8 cellular contexts compared by ENCODE assay signal in genomic region chr10:3484306-3485187, GRCh38.
DNase-seq lines count a peak whose midpoint lies in the region; ATAC-seq, FAIRE-seq and TF ChIP-seq lines count a peak whose summit lies in the region.

No MANE protein-coding gene starts in this region.

- no peak overlapping the region for H3K4me2 ChIP-seq in SK-N-SH

- POLR2A ChIA-PET in SK-N-SH (lab: Yijun Ruan, JAX), result no interaction called here

- ATAC-seq in GM21619 (IDR thresholded peaks at IDR 0.05; ENCODE audit: unreplicated experiment), result peak; percentile 78
- peak; percentile 16 to 28 for ATAC-seq in left cardiac atrium

- H3K9me2 ChIP-seq in SK-N-SH, result no peaks in the 10 kb centered on the region

- H3K4me1 Mint-ChIP-seq in activated naive CD4-positive, alpha-beta T cell treated with anti-CD3 and anti-CD28 coated beads for 36 hours (ENCODE audit: low read depth), result peaks cover 26% of the 10 kb centered on the region

- H3K79me2 ChIP-seq in SK-N-SH (ENCODE audit: insufficient read depth), result no peaks in the 10 kb centered on the region

- CTCF ChIA-PET in SK-N-SH (lab: Yijun Ruan, JAX), result no interaction called here
- CTCF ChIA-PET in activated naive CD4-positive, alpha-beta T cell treated with anti-CD3 and anti-CD28 coated beads for 36 hours (lab: Charles Lee), result interaction anchor here (0.6 to 1.0 kb wide), 2 partner anchors 13 to 51 kb away, joined by 3 read pairs; no protein-coding TSS in a partner anchor

- no peaks in the 10 kb centered on the region for H3K9me3 ChIP-seq in SK-N-SH

- TF ChIP-seq POLR2A in GM12891 (IDR thresholded peaks at IDR 0.05; ENCODE audit: low read depth, low read length) (peak; percentile 75), NB4 (IDR thresholded peaks at IDR 0.05; ENCODE audit: extremely low read depth, insufficient read length) (no peak)

- H3K4me3 ChIP-seq in NB4 (ENCODE audit: low read depth, low read length), result no peak overlapping the region
- no peak overlapping the region for H3K4me3 ChIP-seq in SK-N-SH (ENCODE audit: low read depth in 2 of 2, low read length in 1 of 2)

- 91% methylated on average over 19 of the region's 22 CpGs for WGBS in SK-N-SH (ENCODE audit: low lambda C conversion rate)

- no peak for TF ChIP-seq CTCF in NB4 (IDR thresholded peaks at IDR 0.05; ENCODE audit: low read depth, low read length)
- no peak for TF ChIP-seq CTCF in SK-N-SH (IDR thresholded peaks at IDR 0.05)

- peak; percentile 61 for FAIRE-seq in GM12891 (lab: Jason Lieb, UNC)

- peaks cover 8% of the 10 kb centered on the region for H3F3A ChIP-seq in SK-N-SH (replicated peaks; ENCODE audit: insufficient read depth)

- no peak overlapping the region for H2AFZ ChIP-seq in SK-N-SH (ENCODE audit: low read depth)

- DNase-seq in GM12891 (ENCODE audit: insufficient read length, low spot score), result no peak
- peak; percentile 59 for DNase-seq in NB4 (ENCODE audit: low read depth)
- DNase-seq in left cardiac atrium, result no peak
- no peak for DNase-seq in SK-N-SH
- DNase-seq in SIG-M5 (lab: John Stamatoyannopoulos, UW), result no peak
- no peak for DNase-seq in activated naive CD4-positive, alpha-beta T cell treated with anti-CD3 and anti-CD28 coated beads for 36 hours
- no peak for DNase-seq in activated CD4-positive, CD25-positive, alpha-beta regulatory T cell (lab: John Stamatoyannopoulos, UW)

- H3K36me3 Mint-ChIP-seq in activated naive CD4-positive, alpha-beta T cell treated with anti-CD3 and anti-CD28 coated beads for 36 hours (ENCODE audit: low read depth), result no peaks in the 10 kb centered on the region

- H3K36me3 ChIP-seq in SK-N-SH (replicated peaks in 1 of 2; ENCODE audit: control insufficient read depth in 1 of 2, insufficient read depth in 2 of 2, low read length in 1 of 2), result no peaks in the 10 kb centered on the region

- H3K4me3 Mint-ChIP-seq in activated naive CD4-positive, alpha-beta T cell treated with anti-CD3 and anti-CD28 coated beads for 36 hours, result no peak overlapping the region

- TF ChIP-seq RAD21 in SK-N-SH (IDR thresholded peaks at IDR 0.05; ENCODE audit: low read length), result no peak

- intact Hi-C loops in left cardiac atrium (cut with DNase I), result no loop called here
- intact Hi-C loops in activated naive CD4-positive, alpha-beta T cell treated with anti-CD3 and anti-CD28 coated beads for 36 hours (cut with micrococcal nuclease), result loop anchor here (2.0 kb wide), 1 partner anchor 16 kb away; no protein-coding TSS in a partner anchor

- H3K9ac ChIP-seq in SK-N-SH, result no peak overlapping the region

- no peaks in the 10 kb centered on the region for H3K27me3 Mint-ChIP-seq in activated naive CD4-positive, alpha-beta T cell treated with anti-CD3 and anti-CD28 coated beads for 36 hours (ENCODE audit: low read depth)

- TF ChIP-seq EP300 in SK-N-SH (IDR thresholded peaks at IDR 0.05; ENCODE audit: borderline replicate concordance in 1 of 2, low read depth in 1 of 2, low read length in 1 of 2), result no peak

- H4K20me1 ChIP-seq in SK-N-SH (ENCODE audit: insufficient read depth), result no peaks in the 10 kb centered on the region

- no peak overlapping the region for H3K27ac ChIP-seq in SK-N-SH (ENCODE audit: low read depth in 2 of 2, low read length in 1 of 2)

- no peaks in the 10 kb centered on the region for H3K27me3 ChIP-seq in SK-N-SH (ENCODE audit: insufficient read depth)

- peaks cover 3% of the 10 kb centered on the region for H3K9me3 Mint-ChIP-seq in activated naive CD4-positive, alpha-beta T cell treated with anti-CD3 and anti-CD28 coated beads for 36 hours

- peaks cover 11 to 18% of the 10 kb centered on the region in 2 experiments; a peak in 2 of 4 replicates for H3K4me1 ChIP-seq in SK-N-SH (ENCODE audit: control insufficient read depth in 1 of 2, insufficient read depth in 2 of 2, low read depth in 1 of 2, low read length in 1 of 2)

- H3K27ac Mint-ChIP-seq in activated naive CD4-positive, alpha-beta T cell treated with anti-CD3 and anti-CD28 coated beads for 36 hours, result no peak overlapping the region

TF ChIP-seq in GM12891, 5 proteins besides CTCF, POLR2A, EP300 and RAD21:
- TF ChIP-seq TAF1 (IDR thresholded peaks at IDR 0.05; ENCODE audit: low read depth, low read length) (peak; percentile 61; the same call in 1 of the 2 replicates), POU2F2 (IDR thresholded peaks at IDR 0.05; ENCODE audit: low read depth, low read length) (peak; percentile 95), PAX5 (IDR thresholded peaks at IDR 0.05; ENCODE audit: insufficient read depth, low read length, severe bottlenecking) (no peak), POLR2AphosphoS5 (IDR thresholded peaks at IDR 0.05; ENCODE audit: low read depth, low read length) (no peak; the same call in 1 of the 2 replicates)

TF ChIP-seq in SK-N-SH, 30 proteins besides CTCF, POLR2A, EP300 and RAD21:
- TF ChIP-seq NRF1 (IDR thresholded peaks at IDR 0.05; ENCODE audit: low read depth, low read length) (no peak), TCF12 (IDR thresholded peaks at IDR 0.05) (no peak), ZBTB33 (IDR thresholded peaks at IDR 0.05; ENCODE audit: borderline replicate concordance, low read depth) (no peak), FOXJ3 (CRISPR knock-in tag; IDR thresholded peaks at IDR 0.05) (no peak), SMC3 (IDR thresholded peaks at IDR 0.05; ENCODE audit: low read depth, low read length) (no peak), RFX5 (IDR thresholded peaks at IDR 0.05; ENCODE audit: low read length) (no peak), RXRA (IDR thresholded peaks at IDR 0.05; ENCODE audit: borderline replicate concordance, low read depth) (no peak), MXI1 (IDR thresholded peaks at IDR 0.05; ENCODE audit: low read depth, low read length) (no peak), EZH2phosphoT487 (IDR thresholded peaks at IDR 0.05; ENCODE audit: borderline replicate concordance, low read depth) (no peak), USF1 (IDR thresholded peaks at IDR 0.05; ENCODE audit: borderline replicate concordance, low read depth) (no peak)
- TF ChIP-seq, protein P1, sequence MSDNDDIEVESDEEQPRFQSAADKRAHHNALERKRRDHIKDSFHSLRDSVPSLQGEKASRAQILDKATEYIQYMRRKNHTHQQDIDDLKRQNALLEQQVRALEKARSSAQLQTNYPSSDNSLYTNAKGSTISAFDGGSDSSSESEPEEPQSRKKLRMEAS (IDR thresholded peaks at IDR 0.05; ENCODE audit: low read depth), result no peak
- TF ChIP-seq, protein P2, sequence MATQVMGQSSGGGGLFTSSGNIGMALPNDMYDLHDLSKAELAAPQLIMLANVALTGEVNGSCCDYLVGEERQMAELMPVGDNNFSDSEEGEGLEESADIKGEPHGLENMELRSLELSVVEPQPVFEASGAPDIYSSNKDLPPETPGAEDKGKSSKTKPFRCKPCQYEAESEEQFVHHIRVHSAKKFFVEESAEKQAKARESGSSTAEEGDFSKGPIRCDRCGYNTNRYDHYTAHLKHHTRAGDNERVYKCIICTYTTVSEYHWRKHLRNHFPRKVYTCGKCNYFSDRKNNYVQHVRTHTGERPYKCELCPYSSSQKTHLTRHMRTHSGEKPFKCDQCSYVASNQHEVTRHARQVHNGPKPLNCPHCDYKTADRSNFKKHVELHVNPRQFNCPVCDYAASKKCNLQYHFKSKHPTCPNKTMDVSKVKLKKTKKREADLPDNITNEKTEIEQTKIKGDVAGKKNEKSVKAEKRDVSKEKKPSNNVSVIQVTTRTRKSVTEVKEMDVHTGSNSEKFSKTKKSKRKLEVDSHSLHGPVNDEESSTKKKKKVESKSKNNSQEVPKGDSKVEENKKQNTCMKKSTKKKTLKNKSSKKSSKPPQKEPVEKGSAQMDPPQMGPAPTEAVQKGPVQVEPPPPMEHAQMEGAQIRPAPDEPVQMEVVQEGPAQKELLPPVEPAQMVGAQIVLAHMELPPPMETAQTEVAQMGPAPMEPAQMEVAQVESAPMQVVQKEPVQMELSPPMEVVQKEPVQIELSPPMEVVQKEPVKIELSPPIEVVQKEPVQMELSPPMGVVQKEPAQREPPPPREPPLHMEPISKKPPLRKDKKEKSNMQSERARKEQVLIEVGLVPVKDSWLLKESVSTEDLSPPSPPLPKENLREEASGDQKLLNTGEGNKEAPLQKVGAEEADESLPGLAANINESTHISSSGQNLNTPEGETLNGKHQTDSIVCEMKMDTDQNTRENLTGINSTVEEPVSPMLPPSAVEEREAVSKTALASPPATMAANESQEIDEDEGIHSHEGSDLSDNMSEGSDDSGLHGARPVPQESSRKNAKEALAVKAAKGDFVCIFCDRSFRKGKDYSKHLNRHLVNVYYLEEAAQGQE (IDR thresholded peaks at IDR 0.05; ENCODE audit: low read depth, low read length), result no peak
- TF ChIP-seq, protein P3, sequence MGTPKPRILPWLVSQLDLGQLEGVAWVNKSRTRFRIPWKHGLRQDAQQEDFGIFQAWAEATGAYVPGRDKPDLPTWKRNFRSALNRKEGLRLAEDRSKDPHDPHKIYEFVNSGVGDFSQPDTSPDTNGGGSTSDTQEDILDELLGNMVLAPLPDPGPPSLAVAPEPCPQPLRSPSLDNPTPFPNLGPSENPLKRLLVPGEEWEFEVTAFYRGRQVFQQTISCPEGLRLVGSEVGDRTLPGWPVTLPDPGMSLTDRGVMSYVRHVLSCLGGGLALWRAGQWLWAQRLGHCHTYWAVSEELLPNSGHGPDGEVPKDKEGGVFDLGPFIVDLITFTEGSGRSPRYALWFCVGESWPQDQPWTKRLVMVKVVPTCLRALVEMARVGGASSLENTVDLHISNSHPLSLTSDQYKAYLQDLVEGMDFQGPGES (IDR thresholded peaks at IDR 0.05; ENCODE audit: low read depth, low read length), result no peak
